Comparison of ENCODE assay signal across 18 cellular contexts in the genomic region with DNA sequence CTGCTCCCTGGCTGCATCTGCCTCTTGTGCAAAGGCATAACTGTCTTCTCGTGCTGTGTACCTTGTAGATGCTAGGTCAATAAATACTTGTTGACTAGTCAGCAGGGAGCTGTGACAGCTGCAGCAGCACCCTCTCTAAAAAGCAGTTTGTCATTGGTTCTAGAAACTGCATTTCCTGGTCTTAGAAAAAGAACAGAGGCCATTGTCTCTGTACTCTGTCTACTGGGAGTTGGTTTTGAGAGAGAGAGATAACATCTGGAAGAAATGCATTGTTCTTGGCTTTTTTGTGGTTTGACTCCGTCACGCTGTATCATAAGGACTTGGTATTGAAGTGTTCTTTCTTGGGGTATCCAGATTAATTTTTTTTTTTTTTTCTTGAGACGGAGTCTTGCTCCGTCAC. TPM values are rescaled to one million over a fixed set of nuclear protein-coding genes. Genes with fewer than 3 reads are reported as not detected.
DNase-seq lines count a peak whose midpoint lies in the region; ATAC-seq and TF ChIP-seq lines count a peak whose summit lies in the region.
"Had no signal": no experiment of that assay in that cellular context is flagged by ENCODE, and none has a peak within 500 bp of the region (broad histone marks: within the 10 kb centered on the region; RNA-seq: fewer than 3 reads in every experiment).

No MANE protein-coding gene starts in this region.

- no peaks in the 10 kb centered on the region for H3K27me3 ChIP-seq in right cardiac atrium (ENCODE audit: control insufficient read depth, insufficient read depth)
- no peaks in the 10 kb centered on the region for H3K27me3 ChIP-seq in ascending aorta
- H3K27me3 ChIP-seq: stomach had no signal

- peaks cover 70 to 80% of the 10 kb centered on the region in 2 donors for H3K36me3 ChIP-seq in ascending aorta

- intact Hi-C loops in right cardiac atrium (cut with DNase I) = no loop called here
- intact Hi-C loops in Right ventricle myocardium superior (cut with DNase I) = no loop called here
- intact Hi-C loops in ascending aorta (cut with DNase I) = no loop called here

- CTCF ChIA-PET in HEK293T (lab: Yijun Ruan, JAX) = no interaction called here

- H3K4me3 ChIP-seq in right cardiac atrium (ENCODE audit: low read length) (no peak overlapping the region), ascending aorta (no peak overlapping the region)
- H3K4me3 ChIP-seq: GM12878, stomach had no signal

- H3K4me1 ChIP-seq in right cardiac atrium (ENCODE audit: control insufficient read depth, insufficient read depth, low read length) (no peaks in the 10 kb centered on the region), ascending aorta (no peaks in the 10 kb centered on the region)

- DNase-seq in right cardiac atrium = no peak
- no peak for DNase-seq in Right ventricle myocardium superior
- peak; percentile 80 for DNase-seq in medulla oblongata (ENCODE audit: extremely low spot score)
- DNase-seq in HEK293T (ENCODE audit: extremely low spot score) = no peak
- no peak for DNase-seq in ascending aorta (ENCODE audit: low spot score in 2 of 2)
- DNase-seq: activated CD4-positive, alpha-beta T cell treated with anti-CD3 and anti-CD28 coated beads for 48 hours; activated gamma-delta T cell; AML-193; cerebellar nuclear complex; GF-D8; KBM-7; NCI-H2171; retina; stomach had no signal

- ATAC-seq in right cardiac atrium = no peak
- no peak for ATAC-seq in Right ventricle myocardium superior (ENCODE audit: poor library complexity)
- ATAC-seq in GM21515 (IDR thresholded peaks at IDR 0.05; ENCODE audit: unreplicated experiment) = no peak
- ATAC-seq: GM12878, left lobe of liver had no signal

- POLR2A ChIA-PET in HEK293T (lab: Yijun Ruan, JAX) = no interaction called here

- TF ChIP-seq CTCF in ascending aorta (IDR thresholded peaks at IDR 0.05) = no peak

- H3K9me3 ChIP-seq in right cardiac atrium (ENCODE audit: control insufficient read depth, low read length) = no peaks in the 10 kb centered on the region
- no peaks in the 10 kb centered on the region for H3K9me3 ChIP-seq in ascending aorta
- H3K9me3 ChIP-seq: stomach had no signal

- H3K27ac ChIP-seq in right cardiac atrium (ENCODE audit: low read length) = peak overlapping the region; percentile 42
- H3K27ac ChIP-seq in angular gyrus (ENCODE audit: low read depth, low read length) = peak overlapping the region; percentile 95
- no peak overlapping the region for H3K27ac ChIP-seq in ascending aorta
- H3K27ac ChIP-seq: stomach had no signal

- WGBS in right cardiac atrium = 65% methylated on average over 5 of the region's 5 CpGs

TF ChIP-seq in HEK293T, 16 proteins besides CTCF, POLR2A, EP300 and RAD21:
- TF ChIP-seq ELF4 (IDR thresholded peaks at IDR 0.05) = no peak
- TF ChIP-seq SP1 (IDR thresholded peaks at IDR 0.05) = no peak
- TF ChIP-seq SUZ12 (IDR thresholded peaks at IDR 0.05) = no peak
- TF ChIP-seq LEF1 (IDR thresholded peaks at IDR 0.05; ENCODE audit: borderline replicate concordance) = no peak
- no peak for TF ChIP-seq L3MBTL2 (conservative IDR thresholded peaks at IDR 0.05)
- TF ChIP-seq NFRKB (IDR thresholded peaks at IDR 0.05) = no peak
- no peak for TF ChIP-seq FOXA1 (IDR thresholded peaks at IDR 0.05)

RNA-seq across cellular contexts. Expression of a gene that starts 32.3 kb away (rescaled TPM):
- total RNA-seq in right cardiac atrium (10 to 100 TPM; 36.1 to 47.4 (median 40.2) TPM), Right ventricle myocardium superior (30.8 TPM), ascending aorta (138 TPM)
- polyA plus RNA-seq in right cardiac atrium = 45.1 TPM

RNA-seq across cellular contexts. Expression of a gene that starts 40.6 kb away (rescaled TPM):
- 10 to 100 TPM; 30.3 to 40.7 (median 36.2) TPM for total RNA-seq in right cardiac atrium
- 35.8 TPM for polyA plus RNA-seq in right cardiac atrium
- 32.8 TPM for total RNA-seq in Right ventricle myocardium superior
- total RNA-seq in ascending aorta = 39.9 TPM

RNA-seq across cellular contexts. Expression of a gene that starts 48.3 kb away (rescaled TPM):
- total RNA-seq in right cardiac atrium = 10 to 100 TPM; 16.1 to 24.6 (median 17.8) TPM
- 9.8 TPM for polyA plus RNA-seq in right cardiac atrium
- total RNA-seq in Right ventricle myocardium superior = 21.0 TPM
- 45.0 TPM for total RNA-seq in ascending aorta

RNA-seq across cellular contexts. Expression of a gene that starts 48.4 kb away (rescaled TPM):
- total RNA-seq in right cardiac atrium = 10 to 100 TPM; 10.0 to 11.8 (median 11.2) TPM
- polyA plus RNA-seq in right cardiac atrium = 9.6 TPM
- total RNA-seq in Right ventricle myocardium superior = 6.4 TPM
- total RNA-seq in ascending aorta = 5.0 TPM

Comparison
In these comparisons a context has a peak if more than half of its experiments do, and no peak if none do; other contexts are left out.
1. H3K27ac ChIP-seq: peak in right cardiac atrium (single experiment) and angular gyrus (single experiment); none in ascending aorta (0 of 2).